14 cellular contexts compared by ENCODE assay signal in genomic region chr6:28496099-28496779, GRCh38. TPM values are rescaled to one million over a fixed set of nuclear protein-coding genes. Genes with fewer than 3 reads are reported as not detected.
DNase-seq lines count a peak whose midpoint lies in the region; ATAC-seq, FAIRE-seq and TF ChIP-seq lines count a peak whose summit lies in the region.
"Had no signal": no experiment of that assay in that cellular context is flagged by ENCODE, and none has a peak within 500 bp of the region (broad histone marks: within the 10 kb centered on the region; RNA-seq: fewer than 3 reads in every experiment).

No MANE protein-coding gene starts in this region.

- no peaks in the 10 kb centered on the region for H3K79me2 ChIP-seq in OCI-LY3 (ENCODE audit: low read length)

- H3K9me3 ChIP-seq in OCI-LY3 (ENCODE audit: insufficient read depth, low read length) (no peaks in the 10 kb centered on the region), esophagus muscularis mucosa (no peaks in the 10 kb centered on the region)
- H3K9me3 ChIP-seq: stomach had no signal

- in situ Hi-C loops in GM13977 (cut with MboI; ENCODE audit: low pct_unique_long_range_greater_than_20kb, low sequenced_read_pairs, unreplicated experiment): no loop called here

- DNase-seq in GM13977 (ENCODE audit: low spot score) (no peak), esophagus muscularis mucosa (ENCODE audit: extremely low spot score) (peak; percentile 64), NOMO-1 (lab: John Stamatoyannopoulos, UW; ENCODE audit: unreplicated experiment in 2 of 2) (no peak), epidermal melanocyte (ENCODE audit: insufficient read length, low spot score) (no peak)
- DNase-seq: activated T-cell treated with anti-CD3 and anti-CD28 coated beads, Interleukin-2, amount 50 U/mL, for 24 hours; natural killer cell; NCI-H446 treated with DMSO at 0.1 percent for 48 hours; stomach; T-helper 9 cell had no signal

- ATAC-seq in GM21423 (IDR thresholded peaks at IDR 0.05; ENCODE audit: unreplicated experiment): no peak
- ATAC-seq in GM21528 (IDR thresholded peaks at IDR 0.05; ENCODE audit: low FRiP score, unreplicated experiment): no peak
- ATAC-seq: natural killer cell had no signal

- no peak overlapping the region for H3K4me2 ChIP-seq in OCI-LY3 (ENCODE audit: low read length)

- TF ChIP-seq EP300 in esophagus muscularis mucosa (IDR thresholded peaks at IDR 0.05): no peak

- intact Hi-C loops in esophagus muscularis mucosa (cut with DNase I): no loop called here

- 44% methylated on average over 2 of the region's 2 CpGs for WGBS in esophagus muscularis mucosa

- H3K4me3 ChIP-seq in OCI-LY3 (ENCODE audit: low read length) (no peak overlapping the region), esophagus muscularis mucosa (no peak overlapping the region)
- H3K4me3 ChIP-seq: stomach had no signal

- H3K4me1 ChIP-seq in OCI-LY3 (ENCODE audit: low read length) (peaks cover 5% of the 10 kb centered on the region; the same call in 1 of the 2 replicates), esophagus muscularis mucosa (no peaks in the 10 kb centered on the region)
- H3K4me1 ChIP-seq: stomach had no signal

- H3K36me3 ChIP-seq in OCI-LY3 (replicated peaks; ENCODE audit: low read depth, low read length): no peaks in the 10 kb centered on the region
- no peaks in the 10 kb centered on the region for H3K36me3 ChIP-seq in esophagus muscularis mucosa
- H3K36me3 ChIP-seq: stomach had no signal

- no peak overlapping the region for H2AFZ ChIP-seq in OCI-LY3 (ENCODE audit: low read depth, low read length)

- no peaks in the 10 kb centered on the region for H3K27me3 ChIP-seq in OCI-LY3 (ENCODE audit: low read depth, low read length)
- H3K27me3 ChIP-seq in esophagus muscularis mucosa: peaks cover 0 to 34% (median 0%) of the 10 kb centered on the region in 4 donors

- no peak overlapping the region for H3K9ac ChIP-seq in OCI-LY3 (ENCODE audit: low read length)

- peak; percentile 36 for TF ChIP-seq CTCF in GM13977 (IDR thresholded peaks at IDR 0.05; ENCODE audit: extremely low read depth, insufficient read depth, missing control alignments)
- TF ChIP-seq CTCF in OCI-LY3 (IDR thresholded peaks at IDR 0.05; ENCODE audit: low read depth, low read length): peak; percentile 44
- no peak for TF ChIP-seq CTCF in esophagus muscularis mucosa (IDR thresholded peaks at IDR 0.05)

- H3K27ac ChIP-seq in OCI-LY3 (ENCODE audit: low read length) (no peak overlapping the region), esophagus muscularis mucosa (replicated peaks in 1 of 4) (no peak overlapping the region)
- H3K27ac ChIP-seq: HL-60, stomach had no signal

- H4K20me1 ChIP-seq in OCI-LY3 (ENCODE audit: insufficient read depth, low read length): no peaks in the 10 kb centered on the region

- no peak for TF ChIP-seq POLR2A in esophagus muscularis mucosa (IDR thresholded peaks at IDR 0.05; ENCODE audit: low read depth)

- peak; percentile 72 for FAIRE-seq in A204.1 (lab: Jason Lieb, UNC)

RNA-seq across cellular contexts. Expression of gene GPX6, which starts 19.4 kb away (rescaled TPM):
- total RNA-seq in esophagus muscularis mucosa: not detected
- total RNA-seq: natural killer cell, stomach had no signal

RNA-seq across cellular contexts. Expression of gene GPX5, which starts 29.4 kb away (rescaled TPM):
- not detected for total RNA-seq in esophagus muscularis mucosa
- total RNA-seq: natural killer cell, stomach had no signal

RNA-seq across cellular contexts. Expression of gene ZSCAN23, which starts 52.9 kb away (rescaled TPM):
- total RNA-seq in esophagus muscularis mucosa: 1 to 10 TPM; 1.0 to 2.9 (median 2.1) TPM

Comparison
In these comparisons a context has a peak if more than half of its experiments do, and no peak if none do; other contexts are left out.
1. CTCF ChIP-seq: peak in GM13977 (single experiment) and OCI-LY3 (single experiment); none in esophagus muscularis mucosa (0 of 3).